Comparison of ENCODE assay signal across 20 cellular contexts in genomic region chr5:34833090-34833489, GRCh38. TPM values are rescaled to one million over a fixed set of nuclear protein-coding genes. Genes with fewer than 3 reads are reported as not detected.
"Had no signal": no experiment of that assay in that cellular context is flagged by ENCODE, and none has a peak within 500 bp of the region (broad histone marks: within the 10 kb centered on the region; RNA-seq: fewer than 3 reads in every experiment).

No MANE protein-coding gene starts in this region.

- H3K4me3 Mint-ChIP-seq: natural killer cell, neural crest cell had no signal

- ATAC-seq: mucosa of descending colon, natural killer cell had no signal

- H3K27ac Mint-ChIP-seq: natural killer cell had no signal

- H3K36me3 Mint-ChIP-seq: natural killer cell had no signal

- H3K27ac ChIP-seq: colonic mucosa, hepatocyte, suprapubic skin had no signal

- DNase-seq: colonic mucosa; dermis blood vessel endothelial cell; foreskin melanocyte; head of caudate nucleus; kidney; left cardiac atrium; left ventricle myocardium superior; mesendoderm; mucosa of descending colon; natural killer cell; posterior cingulate gyrus; stimulated activated CD4-positive, alpha-beta T cell treated with anti-CD3 and anti-CD28 coated beads, Interleukin-2, amount 100 ng/mL, for 24 hours; stimulated activated CD4-positive, alpha-beta T cell treated with anti-CD3 and anti-CD28 coated beads, Interleukin-4, amount 100 ng/mL, for 4 hours; stimulated activated naive CD4-positive, alpha-beta T cell; tibial artery had no signal

- H3K9me3 Mint-ChIP-seq: natural killer cell, neural crest cell had no signal

RNA-seq across cellular contexts. Expression of gene TTC23L, which starts 5.9 kb away (rescaled TPM):
- total RNA-seq: left cardiac atrium, left ventricle myocardium superior, lung microvascular endothelial cell, skeletal muscle tissue had no signal
